Comparison of ENCODE assay signal across 1 cellular context in the genomic region with DNA sequence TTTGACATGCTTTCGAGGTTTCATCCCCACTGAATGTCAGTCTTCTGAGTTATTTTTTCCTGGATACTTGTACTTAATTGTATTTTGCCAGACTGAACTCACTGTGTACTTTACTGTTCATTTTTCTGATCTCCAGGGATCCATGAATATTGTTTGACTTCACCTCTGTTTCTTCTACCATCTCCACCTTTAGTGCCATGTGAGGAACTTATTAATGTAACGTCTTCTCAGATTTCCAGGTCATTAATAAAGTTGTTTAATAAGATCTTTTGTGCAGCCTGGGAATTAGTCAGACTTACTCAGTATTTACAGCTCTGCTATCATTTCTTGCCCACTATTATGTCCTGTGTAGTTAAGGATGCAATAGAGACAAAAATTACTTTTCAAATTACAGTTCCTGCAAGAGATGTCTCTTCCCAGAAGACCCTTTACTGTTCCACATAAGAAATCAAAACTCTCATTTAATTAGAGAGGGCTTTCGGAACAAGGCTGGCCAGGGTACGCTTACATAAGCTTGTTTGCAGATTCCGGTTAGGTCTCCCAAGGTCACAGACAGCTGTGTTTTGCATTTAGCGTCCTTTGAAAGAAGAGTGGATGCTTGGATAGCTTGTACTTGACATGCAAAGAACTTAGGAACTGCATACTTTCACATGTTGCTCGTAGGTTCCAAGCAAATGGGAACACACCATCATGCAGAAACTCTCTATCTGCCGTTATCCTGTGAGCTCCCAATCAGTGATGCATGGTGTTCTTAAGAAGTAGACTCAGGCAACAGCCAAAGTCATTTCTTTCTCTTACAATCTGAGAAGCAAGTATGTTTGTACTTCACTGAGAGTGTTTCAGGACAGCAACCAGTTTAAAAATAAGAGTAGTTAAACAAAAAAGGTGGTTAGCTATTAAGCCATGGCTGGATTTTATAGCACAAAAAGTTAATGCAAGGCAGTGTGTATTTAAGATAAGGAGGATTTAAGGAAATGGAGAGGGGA.
TF ChIP-seq lines count a peak whose summit lies in the region.

No MANE protein-coding gene starts in this region.

TF ChIP-seq in HepG2, 621 proteins besides CTCF, POLR2A, EP300 and RAD21 (continued from another document and continues in another):
- 0 out of 2 replicates have a peak, but pooled peaks have one; percentile 43 for TF ChIP-seq RFXAP (CRISPR knock-in tag; IDR thresholded peaks at IDR 0.05; ENCODE audit: borderline replicate concordance)
- no peak for TF ChIP-seq JUND (CRISPR knock-in tag; IDR thresholded peaks at IDR 0.05)
- TF ChIP-seq TBL1XR1 (IDR thresholded peaks at IDR 0.05; ENCODE audit: borderline replicate concordance, low read length, partially characterized antibody) = peak; percentile 91
- TF ChIP-seq, protein P1, sequence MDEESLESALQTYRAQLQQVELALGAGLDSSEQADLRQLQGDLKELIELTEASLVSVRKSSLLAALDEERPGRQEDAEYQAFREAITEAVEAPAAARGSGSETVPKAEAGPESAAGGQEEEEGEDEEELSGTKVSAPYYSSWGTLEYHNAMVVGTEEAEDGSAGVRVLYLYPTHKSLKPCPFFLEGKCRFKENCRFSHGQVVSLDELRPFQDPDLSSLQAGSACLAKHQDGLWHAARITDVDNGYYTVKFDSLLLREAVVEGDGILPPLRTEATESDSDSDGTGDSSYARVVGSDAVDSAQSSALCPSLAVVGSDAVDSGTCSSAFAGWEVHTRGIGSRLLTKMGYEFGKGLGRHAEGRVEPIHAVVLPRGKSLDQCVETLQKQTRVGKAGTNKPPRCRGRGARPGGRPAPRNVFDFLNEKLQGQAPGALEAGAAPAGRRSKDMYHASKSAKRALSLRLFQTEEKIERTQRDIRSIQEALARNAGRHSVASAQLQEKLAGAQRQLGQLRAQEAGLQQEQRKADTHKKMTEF (CRISPR knock-in tag; IDR thresholded peaks at IDR 0.05) = peak; percentile 86
- no peak for TF ChIP-seq ZNF451 (CRISPR knock-in tag; IDR thresholded peaks at IDR 0.05)
- TF ChIP-seq, protein P2, sequence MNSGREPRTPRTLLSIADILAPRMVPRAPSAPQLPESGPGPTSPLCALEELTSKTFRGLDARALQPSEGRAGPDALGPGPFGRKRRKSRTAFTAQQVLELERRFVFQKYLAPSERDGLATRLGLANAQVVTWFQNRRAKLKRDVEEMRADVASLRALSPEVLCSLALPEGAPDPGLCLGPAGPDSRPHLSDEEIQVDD (CRISPR knock-in tag; IDR thresholded peaks at IDR 0.05; ENCODE audit: borderline replicate concordance) = no peak
- TF ChIP-seq HHEX (CRISPR knock-in tag; IDR thresholded peaks at IDR 0.05) = 0 out of 2 replicates have a peak, but pooled peaks have one; percentile 12
- TF ChIP-seq, protein P3, sequence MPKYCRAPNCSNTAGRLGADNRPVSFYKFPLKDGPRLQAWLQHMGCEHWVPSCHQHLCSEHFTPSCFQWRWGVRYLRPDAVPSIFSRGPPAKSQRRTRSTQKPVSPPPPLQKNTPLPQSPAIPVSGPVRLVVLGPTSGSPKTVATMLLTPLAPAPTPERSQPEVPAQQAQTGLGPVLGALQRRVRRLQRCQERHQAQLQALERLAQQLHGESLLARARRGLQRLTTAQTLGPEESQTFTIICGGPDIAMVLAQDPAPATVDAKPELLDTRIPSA (CRISPR knock-in tag; IDR thresholded peaks at IDR 0.05; ENCODE audit: borderline replicate concordance) = no peak
- TF ChIP-seq, protein P4, sequence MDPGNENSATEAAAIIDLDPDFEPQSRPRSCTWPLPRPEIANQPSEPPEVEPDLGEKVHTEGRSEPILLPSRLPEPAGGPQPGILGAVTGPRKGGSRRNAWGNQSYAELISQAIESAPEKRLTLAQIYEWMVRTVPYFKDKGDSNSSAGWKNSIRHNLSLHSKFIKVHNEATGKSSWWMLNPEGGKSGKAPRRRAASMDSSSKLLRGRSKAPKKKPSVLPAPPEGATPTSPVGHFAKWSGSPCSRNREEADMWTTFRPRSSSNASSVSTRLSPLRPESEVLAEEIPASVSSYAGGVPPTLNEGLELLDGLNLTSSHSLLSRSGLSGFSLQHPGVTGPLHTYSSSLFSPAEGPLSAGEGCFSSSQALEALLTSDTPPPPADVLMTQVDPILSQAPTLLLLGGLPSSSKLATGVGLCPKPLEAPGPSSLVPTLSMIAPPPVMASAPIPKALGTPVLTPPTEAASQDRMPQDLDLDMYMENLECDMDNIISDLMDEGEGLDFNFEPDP (CRISPR knock-in tag; conservative IDR thresholded peaks at IDR 0.05) = no peak
- 0 out of 2 replicates have a peak, but pooled peaks have one; percentile 31 for TF ChIP-seq ZNF441 (CRISPR knock-in tag; IDR thresholded peaks at IDR 0.05; ENCODE audit: borderline replicate concordance)
- TF ChIP-seq, protein P5, sequence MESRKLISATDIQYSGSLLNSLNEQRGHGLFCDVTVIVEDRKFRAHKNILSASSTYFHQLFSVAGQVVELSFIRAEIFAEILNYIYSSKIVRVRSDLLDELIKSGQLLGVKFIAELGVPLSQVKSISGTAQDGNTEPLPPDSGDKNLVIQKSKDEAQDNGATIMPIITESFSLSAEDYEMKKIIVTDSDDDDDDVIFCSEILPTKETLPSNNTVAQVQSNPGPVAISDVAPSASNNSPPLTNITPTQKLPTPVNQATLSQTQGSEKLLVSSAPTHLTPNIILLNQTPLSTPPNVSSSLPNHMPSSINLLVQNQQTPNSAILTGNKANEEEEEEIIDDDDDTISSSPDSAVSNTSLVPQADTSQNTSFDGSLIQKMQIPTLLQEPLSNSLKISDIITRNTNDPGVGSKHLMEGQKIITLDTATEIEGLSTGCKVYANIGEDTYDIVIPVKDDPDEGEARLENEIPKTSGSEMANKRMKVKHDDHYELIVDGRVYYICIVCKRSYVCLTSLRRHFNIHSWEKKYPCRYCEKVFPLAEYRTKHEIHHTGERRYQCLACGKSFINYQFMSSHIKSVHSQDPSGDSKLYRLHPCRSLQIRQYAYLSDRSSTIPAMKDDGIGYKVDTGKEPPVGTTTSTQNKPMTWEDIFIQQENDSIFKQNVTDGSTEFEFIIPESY (CRISPR knock-in tag; IDR thresholded peaks at IDR 0.05) = peak; percentile 39; the same call in 1 of the 2 replicates
- TF ChIP-seq, protein P6, sequence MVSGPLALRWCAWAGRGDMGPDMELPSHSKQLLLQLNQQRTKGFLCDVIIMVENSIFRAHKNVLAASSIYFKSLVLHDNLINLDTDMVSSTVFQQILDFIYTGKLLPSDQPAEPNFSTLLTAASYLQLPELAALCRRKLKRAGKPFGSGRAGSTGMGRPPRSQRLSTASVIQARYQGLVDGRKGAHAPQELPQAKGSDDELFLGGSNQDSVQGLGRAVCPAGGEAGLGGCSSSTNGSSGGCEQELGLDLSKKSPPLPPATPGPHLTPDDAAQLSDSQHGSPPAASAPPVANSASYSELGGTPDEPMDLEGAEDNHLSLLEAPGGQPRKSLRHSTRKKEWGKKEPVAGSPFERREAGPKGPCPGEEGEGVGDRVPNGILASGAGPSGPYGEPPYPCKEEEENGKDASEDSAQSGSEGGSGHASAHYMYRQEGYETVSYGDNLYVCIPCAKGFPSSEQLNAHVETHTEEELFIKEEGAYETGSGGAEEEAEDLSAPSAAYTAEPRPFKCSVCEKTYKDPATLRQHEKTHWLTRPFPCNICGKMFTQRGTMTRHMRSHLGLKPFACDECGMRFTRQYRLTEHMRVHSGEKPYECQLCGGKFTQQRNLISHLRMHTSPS (CRISPR knock-in tag; IDR thresholded peaks at IDR 0.05; ENCODE audit: low read depth) = peak; percentile 12; the same call in 1 of the 2 replicates
- no peak for TF ChIP-seq TBX3 (IDR thresholded peaks at IDR 0.05; ENCODE audit: borderline replicate concordance)
- TF ChIP-seq, protein P7, sequence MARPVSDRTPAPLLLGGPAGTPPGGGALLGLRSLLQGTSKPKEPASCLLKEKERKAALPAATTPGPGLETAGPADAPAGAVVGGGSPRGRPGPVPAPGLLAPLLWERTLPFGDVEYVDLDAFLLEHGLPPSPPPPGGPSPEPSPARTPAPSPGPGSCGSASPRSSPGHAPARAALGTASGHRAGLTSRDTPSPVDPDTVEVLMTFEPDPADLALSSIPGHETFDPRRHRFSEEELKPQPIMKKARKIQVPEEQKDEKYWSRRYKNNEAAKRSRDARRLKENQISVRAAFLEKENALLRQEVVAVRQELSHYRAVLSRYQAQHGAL (CRISPR knock-in tag; IDR thresholded peaks at IDR 0.05; ENCODE audit: not compliant biosample characterization) = peak; percentile 35
- TF ChIP-seq ZNF652 (CRISPR knock-in tag; IDR thresholded peaks at IDR 0.05; ENCODE audit: borderline replicate concordance, low read depth) = peak; percentile 9; the same call in 1 of the 2 replicates
- TF ChIP-seq CBX1 (IDR thresholded peaks at IDR 0.05; ENCODE audit: low read depth) = peak; percentile 27
- TF ChIP-seq ZBTB7B (CRISPR knock-in tag; IDR thresholded peaks at IDR 0.05) = peak; percentile 64
- TF ChIP-seq ZSCAN21 (CRISPR knock-in tag; IDR thresholded peaks at IDR 0.05; ENCODE audit: borderline replicate concordance) = 0 out of 2 replicates have a peak, but pooled peaks have one; percentile 44
- no peak for TF ChIP-seq CREB1 (IDR thresholded peaks at IDR 0.05)
- TF ChIP-seq CREB1 (CRISPR knock-in tag; IDR thresholded peaks at IDR 0.05) = peak; percentile 54; the same call in 1 of the 2 replicates
- TF ChIP-seq ZNF629 (CRISPR knock-in tag; conservative IDR thresholded peaks at IDR 0.05) = peak; percentile 77
- TF ChIP-seq, protein P8, sequence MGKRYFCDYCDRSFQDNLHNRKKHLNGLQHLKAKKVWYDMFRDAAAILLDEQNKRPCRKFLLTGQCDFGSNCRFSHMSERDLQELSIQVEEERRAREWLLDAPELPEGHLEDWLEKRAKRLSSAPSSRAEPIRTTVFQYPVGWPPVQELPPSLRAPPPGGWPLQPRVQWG (CRISPR knock-in tag; IDR thresholded peaks at IDR 0.05; ENCODE audit: borderline replicate concordance, low read depth) = no peak
- TF ChIP-seq, protein P9, sequence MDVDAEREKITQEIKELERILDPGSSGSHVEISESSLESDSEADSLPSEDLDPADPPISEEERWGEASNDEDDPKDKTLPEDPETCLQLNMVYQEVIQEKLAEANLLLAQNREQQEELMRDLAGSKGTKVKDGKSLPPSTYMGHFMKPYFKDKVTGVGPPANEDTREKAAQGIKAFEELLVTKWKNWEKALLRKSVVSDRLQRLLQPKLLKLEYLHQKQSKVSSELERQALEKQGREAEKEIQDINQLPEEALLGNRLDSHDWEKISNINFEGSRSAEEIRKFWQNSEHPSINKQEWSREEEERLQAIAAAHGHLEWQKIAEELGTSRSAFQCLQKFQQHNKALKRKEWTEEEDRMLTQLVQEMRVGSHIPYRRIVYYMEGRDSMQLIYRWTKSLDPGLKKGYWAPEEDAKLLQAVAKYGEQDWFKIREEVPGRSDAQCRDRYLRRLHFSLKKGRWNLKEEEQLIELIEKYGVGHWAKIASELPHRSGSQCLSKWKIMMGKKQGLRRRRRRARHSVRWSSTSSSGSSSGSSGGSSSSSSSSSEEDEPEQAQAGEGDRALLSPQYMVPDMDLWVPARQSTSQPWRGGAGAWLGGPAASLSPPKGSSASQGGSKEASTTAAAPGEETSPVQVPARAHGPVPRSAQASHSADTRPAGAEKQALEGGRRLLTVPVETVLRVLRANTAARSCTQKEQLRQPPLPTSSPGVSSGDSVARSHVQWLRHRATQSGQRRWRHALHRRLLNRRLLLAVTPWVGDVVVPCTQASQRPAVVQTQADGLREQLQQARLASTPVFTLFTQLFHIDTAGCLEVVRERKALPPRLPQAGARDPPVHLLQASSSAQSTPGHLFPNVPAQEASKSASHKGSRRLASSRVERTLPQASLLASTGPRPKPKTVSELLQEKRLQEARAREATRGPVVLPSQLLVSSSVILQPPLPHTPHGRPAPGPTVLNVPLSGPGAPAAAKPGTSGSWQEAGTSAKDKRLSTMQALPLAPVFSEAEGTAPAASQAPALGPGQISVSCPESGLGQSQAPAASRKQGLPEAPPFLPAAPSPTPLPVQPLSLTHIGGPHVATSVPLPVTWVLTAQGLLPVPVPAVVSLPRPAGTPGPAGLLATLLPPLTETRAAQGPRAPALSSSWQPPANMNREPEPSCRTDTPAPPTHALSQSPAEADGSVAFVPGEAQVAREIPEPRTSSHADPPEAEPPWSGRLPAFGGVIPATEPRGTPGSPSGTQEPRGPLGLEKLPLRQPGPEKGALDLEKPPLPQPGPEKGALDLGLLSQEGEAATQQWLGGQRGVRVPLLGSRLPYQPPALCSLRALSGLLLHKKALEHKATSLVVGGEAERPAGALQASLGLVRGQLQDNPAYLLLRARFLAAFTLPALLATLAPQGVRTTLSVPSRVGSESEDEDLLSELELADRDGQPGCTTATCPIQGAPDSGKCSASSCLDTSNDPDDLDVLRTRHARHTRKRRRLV (CRISPR knock-in tag; IDR thresholded peaks at IDR 0.05) = no peak
- TF ChIP-seq, protein P10, sequence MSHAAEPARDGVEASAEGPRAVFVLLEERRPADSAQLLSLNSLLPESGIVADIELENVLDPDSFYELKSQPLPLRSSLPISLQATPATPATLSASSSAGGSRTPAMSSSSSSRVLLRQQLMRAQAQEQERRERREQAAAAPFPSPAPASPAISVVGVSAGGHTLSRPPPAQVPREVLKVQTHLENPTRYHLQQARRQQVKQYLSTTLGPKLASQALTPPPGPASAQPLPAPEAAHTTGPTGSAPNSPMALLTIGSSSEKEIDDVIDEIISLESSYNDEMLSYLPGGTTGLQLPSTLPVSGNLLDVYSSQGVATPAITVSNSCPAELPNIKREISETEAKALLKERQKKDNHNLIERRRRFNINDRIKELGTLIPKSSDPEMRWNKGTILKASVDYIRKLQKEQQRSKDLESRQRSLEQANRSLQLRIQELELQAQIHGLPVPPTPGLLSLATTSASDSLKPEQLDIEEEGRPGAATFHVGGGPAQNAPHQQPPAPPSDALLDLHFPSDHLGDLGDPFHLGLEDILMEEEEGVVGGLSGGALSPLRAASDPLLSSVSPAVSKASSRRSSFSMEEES (CRISPR knock-in tag; IDR thresholded peaks at IDR 0.05) = peak; percentile 77
- TF ChIP-seq REPIN1 (CRISPR knock-in tag; IDR thresholded peaks at IDR 0.05; ENCODE audit: borderline replicate concordance, low read depth) = peak; percentile 42; the same call in 1 of the 2 replicates
- TF ChIP-seq ZZZ3 (CRISPR knock-in tag; IDR thresholded peaks at IDR 0.05; ENCODE audit: borderline replicate concordance) = no peak
- TF ChIP-seq, protein P11, sequence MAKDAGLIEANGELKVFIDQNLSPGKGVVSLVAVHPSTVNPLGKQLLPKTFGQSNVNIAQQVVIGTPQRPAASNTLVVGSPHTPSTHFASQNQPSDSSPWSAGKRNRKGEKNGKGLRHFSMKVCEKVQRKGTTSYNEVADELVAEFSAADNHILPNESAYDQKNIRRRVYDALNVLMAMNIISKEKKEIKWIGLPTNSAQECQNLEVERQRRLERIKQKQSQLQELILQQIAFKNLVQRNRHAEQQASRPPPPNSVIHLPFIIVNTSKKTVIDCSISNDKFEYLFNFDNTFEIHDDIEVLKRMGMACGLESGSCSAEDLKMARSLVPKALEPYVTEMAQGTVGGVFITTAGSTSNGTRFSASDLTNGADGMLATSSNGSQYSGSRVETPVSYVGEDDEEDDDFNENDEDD (CRISPR knock-in tag; IDR thresholded peaks at IDR 0.05; ENCODE audit: borderline replicate concordance) = peak; percentile 44; the same call in 1 of the 2 replicates
- TF ChIP-seq ZNF674 (CRISPR knock-in tag; IDR thresholded peaks at IDR 0.05; ENCODE audit: low read depth) = no peak
- TF ChIP-seq, protein P12, sequence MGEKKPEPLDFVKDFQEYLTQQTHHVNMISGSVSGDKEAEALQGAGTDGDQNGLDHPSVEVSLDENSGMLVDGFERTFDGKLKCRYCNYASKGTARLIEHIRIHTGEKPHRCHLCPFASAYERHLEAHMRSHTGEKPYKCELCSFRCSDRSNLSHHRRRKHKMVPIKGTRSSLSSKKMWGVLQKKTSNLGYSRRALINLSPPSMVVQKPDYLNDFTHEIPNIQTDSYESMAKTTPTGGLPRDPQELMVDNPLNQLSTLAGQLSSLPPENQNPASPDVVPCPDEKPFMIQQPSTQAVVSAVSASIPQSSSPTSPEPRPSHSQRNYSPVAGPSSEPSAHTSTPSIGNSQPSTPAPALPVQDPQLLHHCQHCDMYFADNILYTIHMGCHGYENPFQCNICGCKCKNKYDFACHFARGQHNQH (CRISPR knock-in tag; IDR thresholded peaks at IDR 0.05) = peak; percentile 91
- TF ChIP-seq RCOR2 (CRISPR knock-in tag; IDR thresholded peaks at IDR 0.05) = peak; percentile 80
